Comparison of ENCODE assay signal across 9 cellular contexts in genomic region chr16:2482181-2483107, GRCh38. TPM values are rescaled to one million over a fixed set of nuclear protein-coding genes. Genes with fewer than 3 reads are reported as not detected.
A peak's percentile ranks its signal among the peaks of the same experiment; 100 is the strongest.
DNase-seq lines count a peak whose midpoint lies in the region; ATAC-seq and TF ChIP-seq lines count a peak whose summit lies in the region.
"Had no signal": no experiment of that assay in that cellular context is flagged by ENCODE, and none has a peak within 500 bp of the region (broad histone marks: within the 10 kb centered on the region; RNA-seq: fewer than 3 reads in every experiment).

No MANE protein-coding gene starts in this region.

- peak overlapping the region; percentile 40 for H3K4me3 Mint-ChIP-seq in nephron progenitor cell
- H3K4me3 Mint-ChIP-seq: activated naive CD4-positive, alpha-beta T cell treated with anti-CD3 and anti-CD28 coated beads, Interleukin-2, amount 10 ng/mL, durations not matched to agents 7 days and 5 days had no signal

- H3K4me3 ChIP-seq in AG09309 (ENCODE audit: control insufficient read depth, low read depth, low read length) (peak overlapping the region; percentile 46), esophagus muscularis mucosa (peak overlapping the region; percentile 34 to 47 (median 39)), Peyer's patch (peak overlapping the region in 1 of 4 donors; percentile 6)

- peaks cover 23 to 51% (median 36%) of the 10 kb centered on the region in 4 donors for H3K4me1 ChIP-seq in esophagus muscularis mucosa
- H3K4me1 ChIP-seq in Peyer's patch = peaks cover 0 to 21% (median 5%) of the 10 kb centered on the region in 4 donors

- H3K9me3 ChIP-seq in esophagus muscularis mucosa (no peaks in the 10 kb centered on the region), Peyer's patch (no peaks in the 10 kb centered on the region)

- peak; percentile 41 for DNase-seq in AG09309 (ENCODE audit: low read depth)
- DNase-seq in NCI-H187 (lab: John Stamatoyannopoulos, UW) = peak; percentile 77 to 79
- no peak for DNase-seq in esophagus muscularis mucosa (ENCODE audit: extremely low spot score)
- DNase-seq in nephron progenitor cell = no peak
- DNase-seq in AML-193 (lab: John Stamatoyannopoulos, UW) = no peak
- DNase-seq in Peyer's patch = no peak
- DNase-seq: activated naive CD4-positive, alpha-beta T cell treated with anti-CD3 and anti-CD28 coated beads, Interleukin-2, amount 10 ng/mL, durations not matched to agents 7 days and 5 days had no signal

- peaks cover 0 to 9% (median 2%) of the 10 kb centered on the region in 4 donors for H3K36me3 ChIP-seq in esophagus muscularis mucosa
- H3K36me3 ChIP-seq in Peyer's patch = no peaks in the 10 kb centered on the region

- peak overlapping the region; percentile 77 to 85 (median 84) for H3K27ac ChIP-seq in esophagus muscularis mucosa (replicated peaks in 1 of 4)
- H3K27ac ChIP-seq in Peyer's patch = peak overlapping the region in 1 of 4 donors; percentile 48

- intact Hi-C loops in esophagus muscularis mucosa (cut with DNase I) = no loop called here

- no peak for ATAC-seq in HG02852 (IDR thresholded peaks at IDR 0.05; ENCODE audit: unreplicated experiment)
- ATAC-seq in HG03521 (IDR thresholded peaks at IDR 0.05; ENCODE audit: unreplicated experiment) = no peak

- TF ChIP-seq POLR2A in esophagus muscularis mucosa (IDR thresholded peaks at IDR 0.05; ENCODE audit: low read depth) (no peak), Peyer's patch (IDR thresholded peaks at IDR 0.05) (no peak)

- no peaks in the 10 kb centered on the region for H3K27me3 ChIP-seq in esophagus muscularis mucosa
- no peaks in the 10 kb centered on the region for H3K27me3 ChIP-seq in Peyer's patch

- H3K36me3 Mint-ChIP-seq in nephron progenitor cell (ENCODE audit: low read depth) = no peaks in the 10 kb centered on the region
- H3K36me3 Mint-ChIP-seq: activated naive CD4-positive, alpha-beta T cell treated with anti-CD3 and anti-CD28 coated beads, Interleukin-2, amount 10 ng/mL, durations not matched to agents 7 days and 5 days had no signal

- H3K9me3 Mint-ChIP-seq in nephron progenitor cell = no peaks in the 10 kb centered on the region
- H3K9me3 Mint-ChIP-seq: activated naive CD4-positive, alpha-beta T cell treated with anti-CD3 and anti-CD28 coated beads, Interleukin-2, amount 10 ng/mL, durations not matched to agents 7 days and 5 days had no signal

- no peak for TF ChIP-seq EP300 in esophagus muscularis mucosa (IDR thresholded peaks at IDR 0.05)

- peak overlapping the region; percentile 39 for H3K27ac Mint-ChIP-seq in nephron progenitor cell
- H3K27ac Mint-ChIP-seq: activated naive CD4-positive, alpha-beta T cell treated with anti-CD3 and anti-CD28 coated beads, Interleukin-2, amount 10 ng/mL, durations not matched to agents 7 days and 5 days had no signal

- no peak for TF ChIP-seq CTCF in AG09309 (IDR thresholded peaks at IDR 0.05; ENCODE audit: control insufficient read depth, insufficient read depth, low read depth, low read length, missing control alignments)
- no peak for TF ChIP-seq CTCF in esophagus muscularis mucosa (IDR thresholded peaks at IDR 0.05)
- no peak for TF ChIP-seq CTCF in nephron progenitor cell (IDR thresholded peaks at IDR 0.05)
- no peak for TF ChIP-seq CTCF in Peyer's patch (IDR thresholded peaks at IDR 0.05)

- H3K4me1 Mint-ChIP-seq in nephron progenitor cell = peaks cover 57% of the 10 kb centered on the region

- 62% methylated on average over 28 of the region's 28 CpGs for WGBS in esophagus muscularis mucosa

- peaks cover 8% of the 10 kb centered on the region for H3K27me3 Mint-ChIP-seq in nephron progenitor cell (ENCODE audit: low read depth, poor library complexity)

RNA-seq across cellular contexts. Expression of gene TBC1D24, which starts 7.5 kb away (rescaled TPM):
- 10 to 100 TPM in 2 of 4 donors, 1 to 10 TPM in 2; 7.0 to 14.1 (median 11.5) TPM for total RNA-seq in esophagus muscularis mucosa
- total RNA-seq in Peyer's patch = 10 to 100 TPM in 3 of 4 donors, 1 to 10 TPM in 1; 5.6 to 16.2 (median 13.6) TPM

RNA-seq across cellular contexts. Expression of gene NTN3, which starts 11.3 kb away (rescaled TPM):
- total RNA-seq in esophagus muscularis mucosa (under 1 TPM in 3 of 4 donors, not detected in 1; 0.19 to 0.42 (median 0.29) TPM), Peyer's patch (not detected)

RNA-seq across cellular contexts. Expression of gene TEDC2, which starts 22.5 kb away (rescaled TPM):
- 1 to 10 TPM in 1 of 4 donors, not detected in 3; 1.5 TPM for total RNA-seq in esophagus muscularis mucosa
- total RNA-seq in Peyer's patch = 10 to 100 TPM in 1 of 4 donors, 1 to 10 TPM in 3; 1.4 to 13.2 (median 3.7) TPM

RNA-seq across cellular contexts. Expression of gene ATP6V0C, which starts 31.3 kb away (rescaled TPM):
- total RNA-seq in esophagus muscularis mucosa = 10 to 100 TPM; 42.8 to 85.0 (median 69.0) TPM
- total RNA-seq in Peyer's patch = 100 to 1,000 TPM in 2 of 4 donors, 10 to 100 TPM in 2; 27.2 to 116 (median 101) TPM

RNA-seq across cellular contexts. Expression of gene AMDHD2, which starts 37.7 kb away (rescaled TPM):
- total RNA-seq in esophagus muscularis mucosa (10 to 100 TPM; 20.0 to 33.2 (median 26.4) TPM), Peyer's patch (100 to 1,000 TPM in 1 of 4 donors, 10 to 100 TPM in 3; 56.0 to 173 (median 83.8) TPM)

Comparison
In these comparisons a context has a peak if more than half of its experiments do, and no peak if none do; other contexts are left out.
1. DNase-seq: peak in AG09309 (single experiment) and NCI-H187 (2 of 2); none in esophagus muscularis mucosa (single experiment), nephron progenitor cell (single experiment), AML-193 (0 of 2) and Peyer's patch (0 of 3).